In genomic region chr3:190092250-190092649, GRCh38 we compare ENCODE assay signal across 13 cellular contexts. TPM values are rescaled to one million over a fixed set of nuclear protein-coding genes. Genes with fewer than 3 reads are reported as not detected.
DNase-seq lines count a peak whose midpoint lies in the region; ATAC-seq and TF ChIP-seq lines count a peak whose summit lies in the region.
"Had no signal": no experiment of that assay in that cellular context is flagged by ENCODE, and none has a peak within 500 bp of the region (broad histone marks: within the 10 kb centered on the region; RNA-seq: fewer than 3 reads in every experiment).

No MANE protein-coding gene starts in this region.

- no peaks in the 10 kb centered on the region for H3K9me3 ChIP-seq in left lung

- H3K4me3 ChIP-seq in brain microvascular endothelial cell (ENCODE audit: low read depth, low read length) (no peak overlapping the region), left lung (no peak overlapping the region)

- H3K4me1 Mint-ChIP-seq in activated T-cell treated with anti-CD3 and anti-CD28 coated beads, Interleukin-2, amount 50 U/mL, for 4 hours (ENCODE audit: low read depth), result no peaks in the 10 kb centered on the region

- no peaks in the 10 kb centered on the region for H3K36me3 Mint-ChIP-seq in activated T-cell treated with anti-CD3 and anti-CD28 coated beads, Interleukin-2, amount 50 U/mL, for 4 hours (ENCODE audit: insufficient read depth)

- H3K4me1 ChIP-seq in left lung, result peaks cover 0 to 6% of the 10 kb centered on the region in 2 donors

- H3K9me3 Mint-ChIP-seq in activated T-cell treated with anti-CD3 and anti-CD28 coated beads, Interleukin-2, amount 50 U/mL, for 4 hours, result no peaks in the 10 kb centered on the region

- intact Hi-C loops in left lung (cut with DNase I), result no loop called here

- ATAC-seq in left lung, result peak; percentile 87
- no peak for ATAC-seq in activated T-cell treated with anti-CD3 and anti-CD28 coated beads, Interleukin-2, amount 50 U/mL, for 4 hours
- ATAC-seq in HG02759 (IDR thresholded peaks at IDR 0.05; ENCODE audit: unreplicated experiment), result no peak

- H3K4me3 Mint-ChIP-seq in activated T-cell treated with anti-CD3 and anti-CD28 coated beads, Interleukin-2, amount 50 U/mL, for 4 hours, result no peak overlapping the region

- TF ChIP-seq CTCF in brain microvascular endothelial cell (IDR thresholded peaks at IDR 0.05; ENCODE audit: low read depth, low read length, missing control alignments), result no peak
- no peak for TF ChIP-seq CTCF in left lung (IDR thresholded peaks at IDR 0.05)

- DNase-seq in AG08396 (ENCODE audit: low spot score) (peak; percentile 44), M059J (ENCODE audit: low read depth) (peak; percentile 98), brain microvascular endothelial cell (peak; percentile 57), left lung (no peak), NCI-H1105 (lab: John Stamatoyannopoulos, UW) (no peak), HuH-7.5 (ENCODE audit: low spot score) (no peak)
- no peak for DNase-seq in activated T-cell treated with anti-CD3 and anti-CD28 coated beads, Interleukin-2, amount 50 U/mL, for 4 hours
- DNase-seq: activated gamma-delta T cell treated with Interleukin-2 at 50 U/mL for 16 hours, COR-L47, glutamatergic neuron, NCI-H1417 had no signal

- in situ Hi-C loops in brain microvascular endothelial cell (cut with HindIII; ENCODE audit: low pct_ligation_motif_present, low sequenced_read_pairs), result no loop called here

- no peaks in the 10 kb centered on the region for H3K36me3 ChIP-seq in brain microvascular endothelial cell (replicated peaks)
- no peaks in the 10 kb centered on the region for H3K36me3 ChIP-seq in left lung

- H3K27ac ChIP-seq in brain microvascular endothelial cell (no peak overlapping the region), left lung (no peak overlapping the region)

- H3K27me3 ChIP-seq in brain microvascular endothelial cell (replicated peaks) (no peaks in the 10 kb centered on the region), left lung (no peaks in the 10 kb centered on the region)

- peaks cover 11% of the 10 kb centered on the region for H3K27me3 Mint-ChIP-seq in activated T-cell treated with anti-CD3 and anti-CD28 coated beads, Interleukin-2, amount 50 U/mL, for 4 hours (ENCODE audit: low read depth)

RNA-seq across cellular contexts. Expression of gene P3H2, which starts 28.4 kb away (rescaled TPM):
- 95.5 and 147 TPM in 2 replicates for total RNA-seq in M059J (2014; rRNA removed; shearing (Covaris generic))
- total RNA-seq in left lung, result 10 to 100 TPM; 29.1 to 50.7 TPM
- under 1 TPM; 0.13 to 0.40 (median 0.19) TPM for total RNA-seq in activated T-cell treated with anti-CD3 and anti-CD28 coated beads, Interleukin-2, amount 50 U/mL, for 4 hours
- total RNA-seq: T-helper 2 cell treated with Interferon-gamma antibody and Interleukin-4, amounts not matched to agents 100 ng/mL and 5 ng/mL, for 36 hours had no signal

Comparison
In these comparisons a context has a peak if more than half of its experiments do, and no peak if none do; other contexts are left out.
1. DNase-seq: peak in AG08396 (single experiment), M059J (single experiment) and brain microvascular endothelial cell (single experiment); none in left lung (0 of 2), activated T-cell treated with anti-CD3 and anti-CD28 coated beads, Interleukin-2, amount 50 U/mL, for 4 hours (single experiment), NCI-H1105 (single experiment) and HuH-7.5 (single experiment).
2. RNA of gene P3H2, which starts 28.4 kb away (total RNA-seq): 95.5 to 147 TPM in M059J and 29.1 to 50.7 TPM in left lung; 0.13 to 0.40 TPM in activated T-cell treated with anti-CD3 and anti-CD28 coated beads, Interleukin-2, amount 50 U/mL, for 4 hours; every median in the first group is over 10 times any median in the second.